8 cellular contexts compared by ENCODE assay signal in the genomic region with DNA sequence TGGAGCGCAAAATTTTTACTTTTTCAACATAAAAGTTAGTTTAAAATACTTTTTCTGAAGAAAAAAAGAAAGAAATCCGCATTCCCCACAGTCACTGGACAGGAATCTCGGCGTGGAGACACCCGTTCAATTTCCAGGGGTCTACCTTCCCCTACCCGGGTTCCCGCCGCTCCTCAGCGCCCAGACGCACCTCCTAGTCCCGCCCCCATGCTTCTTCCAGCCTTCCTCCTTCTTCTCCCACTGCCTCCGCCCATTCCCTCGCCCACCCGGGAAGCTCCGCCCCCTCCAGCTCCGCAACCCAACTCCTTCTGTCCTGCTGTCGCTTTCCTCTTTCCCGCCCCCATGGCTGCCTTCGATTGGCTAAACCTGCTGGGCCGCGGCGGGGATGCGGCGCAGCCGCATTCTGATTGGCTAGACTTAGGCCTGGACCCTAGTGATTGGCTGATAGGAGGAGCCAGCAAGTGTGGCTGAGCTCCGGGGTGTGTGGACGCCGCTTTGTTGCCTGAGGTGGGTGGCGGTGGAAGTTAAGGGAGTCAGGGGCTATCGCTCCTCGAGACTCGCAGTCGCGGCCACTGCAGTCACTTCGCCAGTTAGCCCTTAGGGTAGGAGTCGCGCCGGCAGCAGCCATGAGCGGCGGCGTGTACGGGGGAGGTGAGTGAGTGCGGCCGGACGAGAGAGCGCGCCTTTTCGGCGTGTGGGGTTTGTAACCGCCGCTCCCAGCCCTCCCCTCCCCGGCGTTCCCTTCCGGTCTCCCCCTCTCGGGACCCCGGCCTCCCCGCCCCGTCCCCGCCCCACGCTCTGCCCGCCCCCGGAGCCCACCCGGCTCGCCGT. TPM values are rescaled to one million over a fixed set of nuclear protein-coding genes. Genes with fewer than 3 reads are reported as not detected.
A peak's percentile ranks its signal among the peaks of the same experiment; 100 is the strongest.
DNase-seq lines count a peak whose midpoint lies in the region; ATAC-seq and TF ChIP-seq lines count a peak whose summit lies in the region.

Gene ACTL6A (plus strand): TSS at position 460 of the 831 bp plus-strand sequence. CDS start 167 bp downstream, at position 627.

- TF ChIP-seq CTCF in LNCaP clone FGC (IDR thresholded peaks at IDR 0.05; ENCODE audit: control insufficient read depth, extremely low read depth, insufficient read depth) (no peak), RWPE1 (conservative IDR thresholded peaks at IDR 0.05; ENCODE audit: low read depth) (no peak), fibroblast of lung (conservative IDR thresholded peaks at IDR 0.05 in 1 of 2, IDR thresholded peaks at IDR 0.05 in 1 of 2; ENCODE audit: low read depth in 1 of 2, low read length in 2 of 2) (no peak)

- peak within 1 kb of the TSS; percentile 85 for H3K27ac Mint-ChIP-seq in activated T-helper 17 cell treated with anti-CD3 and anti-CD28 coated beads, Interleukin-2, amount 50 U/mL, for 72 hours
- H3K27ac Mint-ChIP-seq in naive thymus-derived CD4-positive, alpha-beta T cell = peak within 1 kb of the TSS; percentile 86 to 98 (median 95)
- H3K27ac Mint-ChIP-seq in stimulated activated naive B cell treated with anti-CD40 and anti-IgM and Interleukin-4, amounts not matched to agents 10 μg/mL and 1 μg/mL and 100 μg/mL, for 72 hours = peak within 1 kb of the TSS; percentile 99

- H3K4me2 ChIP-seq in fibroblast of lung (ENCODE audit: extremely low read depth, insufficient read depth, low read length) = peak within 1 kb of the TSS; percentile 87

- H3K4me1 ChIP-seq in fibroblast of lung (ENCODE audit: control insufficient read depth, extremely low read depth, insufficient read depth, low read length) = peaks cover 3% of the 10 kb centered on the region
- peaks cover 10% of the 10 kb centered on the region in 2 donors for H3K4me1 ChIP-seq in naive thymus-derived CD4-positive, alpha-beta T cell (ENCODE audit: control insufficient read depth in 2 of 2, insufficient read depth in 2 of 2, low read length in 2 of 2)

- H3K4me3 Mint-ChIP-seq in activated T-helper 17 cell treated with anti-CD3 and anti-CD28 coated beads, Interleukin-2, amount 50 U/mL, for 72 hours = peak within 1 kb of the TSS; percentile 85
- H3K4me3 Mint-ChIP-seq in naive thymus-derived CD4-positive, alpha-beta T cell = peak within 1 kb of the TSS; percentile 91 to 100 (median 99)
- H3K4me3 Mint-ChIP-seq in stimulated activated naive B cell treated with anti-CD40 and anti-IgM and Interleukin-4, amounts not matched to agents 10 μg/mL and 1 μg/mL and 100 μg/mL, for 72 hours = peak within 1 kb of the TSS; percentile 87 to 98

- no peaks in the 10 kb centered on the region for H3K27me3 Mint-ChIP-seq in activated T-helper 17 cell treated with anti-CD3 and anti-CD28 coated beads, Interleukin-2, amount 50 U/mL, for 72 hours
- peaks cover 0 to 13% (median 0%) of the 10 kb centered on the region in 5 donors for H3K27me3 Mint-ChIP-seq in naive thymus-derived CD4-positive, alpha-beta T cell
- no peaks in the 10 kb centered on the region for H3K27me3 Mint-ChIP-seq in stimulated activated naive B cell treated with anti-CD40 and anti-IgM and Interleukin-4, amounts not matched to agents 10 μg/mL and 1 μg/mL and 100 μg/mL, for 72 hours

- H3K4me3 ChIP-seq in LNCaP clone FGC (ENCODE audit: low read depth, low read length) (peak within 1 kb of the TSS; percentile 89), fibroblast of lung (replicated peaks in 1 of 4; ENCODE audit: control extremely low read depth in 1 of 4, insufficient read depth in 1 of 4, low read depth in 3 of 4, low read length in 4 of 4) (peak within 1 kb of the TSS; percentile 61 to 77 (median 70))
- peak within 1 kb of the TSS; percentile 73 for H3K4me3 ChIP-seq in naive thymus-derived CD4-positive, alpha-beta T cell (ENCODE audit: low read length)

- H2AFZ ChIP-seq in fibroblast of lung (ENCODE audit: low read length) = peak within 1 kb of the TSS; percentile 89

- ATAC-seq in activated T-helper 17 cell treated with anti-CD3 and anti-CD28 coated beads, Interleukin-2, amount 50 U/mL, for 72 hours (replicated peaks) = peak; percentile 94
- peak; percentile 96 for ATAC-seq in naive thymus-derived CD4-positive, alpha-beta T cell
- ATAC-seq in stimulated activated naive B cell treated with anti-CD40 and anti-IgM and Interleukin-4, amounts not matched to agents 10 μg/mL and 1 μg/mL and 100 μg/mL, for 72 hours (replicated peaks) = peak; percentile 94 to 95

- H3K27ac ChIP-seq in RWPE1 = peak within 1 kb of the TSS; percentile 93
- H3K27ac ChIP-seq in fibroblast of lung (ENCODE audit: insufficient read depth, low read length) = peak within 1 kb of the TSS; percentile 56
- peak within 1 kb of the TSS; percentile 78 for H3K27ac ChIP-seq in naive thymus-derived CD4-positive, alpha-beta T cell (ENCODE audit: low read depth, low read length)

- H3K36me3 Mint-ChIP-seq in activated T-helper 17 cell treated with anti-CD3 and anti-CD28 coated beads, Interleukin-2, amount 50 U/mL, for 72 hours (ENCODE audit: low read depth) = peaks cover 5% of the 10 kb centered on the region
- H3K36me3 Mint-ChIP-seq in naive thymus-derived CD4-positive, alpha-beta T cell = no peaks in the 10 kb centered on the region
- peaks cover 0 to 4% of the 10 kb centered on the region in 2 donors for H3K36me3 Mint-ChIP-seq in stimulated activated naive B cell treated with anti-CD40 and anti-IgM and Interleukin-4, amounts not matched to agents 10 μg/mL and 1 μg/mL and 100 μg/mL, for 72 hours

- POLR2A ChIA-PET in RWPE1 (lab: Yijun Ruan, JAX; ENCODE audit: low non-redundant PET) = interaction anchor here (0.7 kb wide), 1 partner anchor 194 kb away, joined by 3 read pairs; no protein-coding TSS in a partner anchor
- POLR2A ChIA-PET in naive thymus-derived CD4-positive, alpha-beta T cell (lab: Charles Lee) = interaction anchor here (0.6 to 2.3 kb wide), 7 partner anchors 22 to 414 kb away, joined by 3 to 13 read pairs (median 4); partner anchors contain the start of genes MFN1, MRPL47, NDUFB5 and USP13

- H4K20me1 ChIP-seq in fibroblast of lung (ENCODE audit: control insufficient read depth, extremely low read depth, insufficient read depth, low read length) = no peaks in the 10 kb centered on the region

- peaks cover 12% of the 10 kb centered on the region for H3K4me1 Mint-ChIP-seq in activated T-helper 17 cell treated with anti-CD3 and anti-CD28 coated beads, Interleukin-2, amount 50 U/mL, for 72 hours
- peaks cover 13 to 49% (median 33%) of the 10 kb centered on the region in 7 donors for H3K4me1 Mint-ChIP-seq in naive thymus-derived CD4-positive, alpha-beta T cell
- peaks cover 19 to 27% of the 10 kb centered on the region in 2 donors for H3K4me1 Mint-ChIP-seq in stimulated activated naive B cell treated with anti-CD40 and anti-IgM and Interleukin-4, amounts not matched to agents 10 μg/mL and 1 μg/mL and 100 μg/mL, for 72 hours

- peaks cover 40% of the 10 kb centered on the region for H3K79me2 ChIP-seq in fibroblast of lung (ENCODE audit: control insufficient read depth, insufficient read depth, low read length)

- DNase-seq in Daoy (ENCODE audit: low read depth) (peak; percentile 100), GOT3 (lab: John Stamatoyannopoulos, UW) (peak; percentile 99), LNCaP clone FGC (ENCODE audit: low read depth) (peak; percentile 98), RWPE1 (ENCODE audit: low spot score) (peak; percentile 99), fibroblast of lung (ENCODE audit: low read depth in 2 of 2) (peak; percentile 99)
- peak; percentile 86 to 98 (median 96) for DNase-seq in naive thymus-derived CD4-positive, alpha-beta T cell
- DNase-seq in stimulated activated naive B cell treated with anti-CD40 and anti-IgM and Interleukin-4, amounts not matched to agents 10 μg/mL and 1 μg/mL and 100 μg/mL, for 72 hours = peak; percentile 99

- CTCF ChIA-PET in RWPE1 (lab: Yijun Ruan, JAX) = interaction anchor here (0.7 kb wide), 1 partner anchor 92 kb away, joined by 3 read pairs; no protein-coding TSS in a partner anchor
- CTCF ChIA-PET in naive thymus-derived CD4-positive, alpha-beta T cell (lab: Charles Lee) = interaction anchor here (0.6 to 0.7 kb wide), 2 partner anchors 212 to 493 kb away, joined by 3 read pairs; no protein-coding TSS in a partner anchor

- no peaks in the 10 kb centered on the region for H3K9me3 ChIP-seq in fibroblast of lung (ENCODE audit: control insufficient read depth, insufficient read depth, low read depth, low read length)
- no peaks in the 10 kb centered on the region for H3K9me3 ChIP-seq in naive thymus-derived CD4-positive, alpha-beta T cell (ENCODE audit: control insufficient read depth in 2 of 3, low read length in 3 of 3)

- H3K9ac ChIP-seq in fibroblast of lung (ENCODE audit: insufficient read depth, low read length) = peak within 1 kb of the TSS; percentile 50

- no peaks in the 10 kb centered on the region for H3K36me3 ChIP-seq in fibroblast of lung (ENCODE audit: control insufficient read depth, insufficient read depth, low read length)
- peaks cover 0 to 8% (median 0%) of the 10 kb centered on the region in 3 experiments for H3K36me3 ChIP-seq in naive thymus-derived CD4-positive, alpha-beta T cell (ENCODE audit: control insufficient read depth in 2 of 3, insufficient read depth in 3 of 3, low read length in 3 of 3)

- intact Hi-C loops in naive thymus-derived CD4-positive, alpha-beta T cell (cut with micrococcal nuclease) = loop anchor here (1.0 to 10.0 kb wide), 19 partner anchors 42 to 1565 kb away; partner anchors contain the start of genes DNAJC19 (in 2 of the 2), GNB4 (in 2 of the 2), MFN1 (in 2 of the 2) and MRPL47 (in 2 of the 2)

- no peaks in the 10 kb centered on the region for H3K9me3 Mint-ChIP-seq in activated T-helper 17 cell treated with anti-CD3 and anti-CD28 coated beads, Interleukin-2, amount 50 U/mL, for 72 hours
- H3K9me3 Mint-ChIP-seq in naive thymus-derived CD4-positive, alpha-beta T cell = no peaks in the 10 kb centered on the region
- H3K9me3 Mint-ChIP-seq in stimulated activated naive B cell treated with anti-CD40 and anti-IgM and Interleukin-4, amounts not matched to agents 10 μg/mL and 1 μg/mL and 100 μg/mL, for 72 hours = no peaks in the 10 kb centered on the region

- H3K27me3 ChIP-seq in fibroblast of lung (ENCODE audit: control insufficient read depth, insufficient read depth, low read length) = no peaks in the 10 kb centered on the region
- no peaks in the 10 kb centered on the region for H3K27me3 ChIP-seq in naive thymus-derived CD4-positive, alpha-beta T cell (ENCODE audit: control insufficient read depth in 2 of 2, insufficient read depth in 2 of 2, low read length in 2 of 2)

RNA-seq across cellular contexts. Expression of gene ACTL6A, which starts in this region (rescaled TPM):
- 288 and 441 TPM in 2 replicates for total RNA-seq in Daoy (2014; rRNA removed; shearing (Covaris generic))
- total RNA-seq in activated T-helper 17 cell treated with anti-CD3 and anti-CD28 coated beads, Interleukin-2, amount 50 U/mL, for 72 hours = 10 to 100 TPM; 59.0 to 88.4 TPM
- 41.9 and 48.6 TPM in 2 replicates for total RNA-seq in fibroblast of lung
- 58.3 and 78.1 TPM in 2 replicates for polyA plus RNA-seq in fibroblast of lung
- polyA plus RNA-seq in fibroblast of lung (2012) = 48.2 and 71.6 TPM in 2 replicates
- 6.4 and 23.7 TPM in 2 replicates for polyA minus RNA-seq in fibroblast of lung (ENCODE audit: low replicate concordance)
- total RNA-seq in naive thymus-derived CD4-positive, alpha-beta T cell = 10 to 100 TPM; 23.2 to 78.3 (median 49.0) TPM
- polyA plus RNA-seq in naive thymus-derived CD4-positive, alpha-beta T cell = 10 to 100 TPM; 56.3 to 61.7 TPM

Comparison
In these comparisons a context has a peak if more than half of its experiments do, and no peak if none do; other contexts are left out.
1. Peak in every context shown above with its lines: DNase-seq, ATAC-seq, H3K4me3 ChIP-seq and H3K27ac ChIP-seq.